ENCODE assay signal across 23 cellular contexts in genomic region chr7:47290466-47290865, GRCh38.
DNase-seq lines count a peak whose midpoint lies in the region; ATAC-seq and TF ChIP-seq lines count a peak whose summit lies in the region.
"Had no signal": no experiment of that assay in that cellular context is flagged by ENCODE, and none has a peak within 500 bp of the region (broad histone marks: within the 10 kb centered on the region; RNA-seq: fewer than 3 reads in every experiment).

No MANE protein-coding gene starts in this region.

- peaks cover 17 to 53% of the 10 kb centered on the region in 2 experiments for H3K79me1 ChIP-seq in IMR-90 (ENCODE audit: low read depth in 1 of 2, low read length in 2 of 2)

- in situ Hi-C loops in IMR-90 (cut with MboI; ENCODE audit: low sequenced_read_pairs) (no loop called here), gastrocnemius medialis (cut with MboI; ENCODE audit: low sequenced_read_pairs in 4 of 4) (no loop called here), GM23248 (cut with MboI) (no loop called here)

- H3K14ac ChIP-seq in IMR-90 (replicated peaks; ENCODE audit: low read depth, low read length) = peak overlapping the region; percentile 40; the same call in 1 of the 2 replicates

- POLR2A ChIA-PET in IMR-90 (lab: Charles Lee; ENCODE audit: unreplicated experiment) = no interaction called here

- H3F3A ChIP-seq in GM23248 (ENCODE audit: insufficient read depth) = peaks cover 60% of the 10 kb centered on the region

- no peak overlapping the region for H2BK5ac ChIP-seq in IMR-90 (ENCODE audit: low read depth, low read length, poor library complexity, severe bottlenecking)

- H3K23ac ChIP-seq in IMR-90 (ENCODE audit: low read depth, low read length) = peak overlapping the region; percentile 60

- H3K56ac ChIP-seq in IMR-90 (ENCODE audit: extremely low read depth, insufficient read depth, low read length) = no peak overlapping the region

- H3K4me3 Mint-ChIP-seq in Calu3 (ENCODE audit: low read depth, unreplicated experiment) (no peak overlapping the region), chondrocyte (ENCODE audit: unreplicated experiment) (no peak overlapping the region)
- H3K4me3 Mint-ChIP-seq: activated CD8-positive, alpha-beta T cell treated with anti-CD3 and anti-CD28 coated beads for 36 hours; CD8-positive, alpha-beta T cell; natural killer cell treated with Interleukin-12 subunit alpha and Interleukin-12 subunit beta and Interleukin-15 and Interleukin-18, amount 100 ng/mL, for 72 hours had no signal

- H3K79me2 ChIP-seq in GM23248 (ENCODE audit: insufficient read depth) = no peaks in the 10 kb centered on the region

- H2BK15ac ChIP-seq in IMR-90 (ENCODE audit: low read depth, low read length) = peak overlapping the region; percentile 89; the same call in 2 of the 3 replicates

- H2BK20ac ChIP-seq in IMR-90 (ENCODE audit: low read depth, low read length) = peak overlapping the region; percentile 95; the same call in 1 of the 2 replicates

- intact Hi-C loops in Calu3 (cut with micrococcal nuclease; ENCODE audit: unreplicated experiment) = no loop called here
- intact Hi-C loops in IMR-90 (cut with micrococcal nuclease) = no loop called here
- intact Hi-C loops in gastrocnemius medialis (cut with DNase I; ENCODE audit: low total_unique reads) = no loop called here

- H3K27me3 Mint-ChIP-seq in Calu3 (ENCODE audit: unreplicated experiment) = no peaks in the 10 kb centered on the region
- H3K27me3 Mint-ChIP-seq in chondrocyte (ENCODE audit: low read depth) = no peaks in the 10 kb centered on the region
- H3K27me3 Mint-ChIP-seq: activated CD8-positive, alpha-beta T cell treated with anti-CD3 and anti-CD28 coated beads for 36 hours had no signal

- H4K20me1 ChIP-seq in IMR-90 (ENCODE audit: insufficient read depth, low read length) = peaks cover 14% of the 10 kb centered on the region
- H4K20me1 ChIP-seq in GM23248 (ENCODE audit: insufficient read depth) = no peaks in the 10 kb centered on the region

- TF ChIP-seq CTCF in Calu3 (IDR thresholded peaks at IDR 0.05; ENCODE audit: unreplicated experiment) = no peak
- no peak for TF ChIP-seq CTCF in IMR-90 (conservative IDR thresholded peaks at IDR 0.05; ENCODE audit: low read depth, low read length)
- TF ChIP-seq CTCF in chondrocyte (IDR thresholded peaks at IDR 0.05) = no peak
- no peak for TF ChIP-seq CTCF in gastrocnemius medialis (IDR thresholded peaks at IDR 0.05 in 4 of 5, conservative IDR thresholded peaks at IDR 0.05 in 1 of 5)

- H4K91ac ChIP-seq in IMR-90 (ENCODE audit: insufficient read depth, low read depth, low read length) = peak overlapping the region; percentile 16; the same call in 1 of the 2 replicates

- CTCF ChIA-PET in Calu3 (lab: Charles Lee) = interaction anchor here (0.8 to 1.9 kb wide), 2 partner anchors 24 to 53 kb away, joined by 3 to 15 read pairs; no protein-coding TSS in a partner anchor
- CTCF ChIA-PET in IMR-90 (lab: Yijun Ruan, JAX) = no interaction called here

- H3K9me3 Mint-ChIP-seq in Calu3 (ENCODE audit: low read depth, unreplicated experiment) = peaks cover 5% of the 10 kb centered on the region
- no peaks in the 10 kb centered on the region for H3K9me3 Mint-ChIP-seq in chondrocyte (ENCODE audit: low read depth)
- H3K9me3 Mint-ChIP-seq: CD8-positive, alpha-beta T cell; natural killer cell treated with Interleukin-12 subunit alpha and Interleukin-12 subunit beta and Interleukin-15 and Interleukin-18, amount 100 ng/mL, for 72 hours had no signal

- H3K36me3 Mint-ChIP-seq in Calu3 (ENCODE audit: insufficient read depth, unreplicated experiment) (peaks cover 48% of the 10 kb centered on the region), chondrocyte (ENCODE audit: low read depth) (peaks cover 64% of the 10 kb centered on the region)
- H3K36me3 Mint-ChIP-seq: CD8-positive, alpha-beta T cell; natural killer cell treated with Interleukin-12 subunit alpha and Interleukin-12 subunit beta and Interleukin-15 and Interleukin-18, amount 100 ng/mL, for 72 hours had no signal

- no peak overlapping the region; a peak in 1 of 4 replicates for H4K8ac ChIP-seq in IMR-90 (ENCODE audit: low read depth in 2 of 2, low read length in 2 of 2)

- H3K27me3 ChIP-seq in IMR-90 (ENCODE audit: control insufficient read depth, insufficient read depth, low read length) (no peaks in the 10 kb centered on the region), gastrocnemius medialis (no peaks in the 10 kb centered on the region), GM23248 (replicated peaks; ENCODE audit: insufficient read depth) (no peaks in the 10 kb centered on the region)
- H3K27me3 ChIP-seq: esophagus muscularis mucosa, ovary, stomach had no signal

- H3K4me2 ChIP-seq in IMR-90 (ENCODE audit: low read depth, low read length) = no peak overlapping the region
- H3K4me2 ChIP-seq in GM23248 (ENCODE audit: unreplicated experiment) = no peak overlapping the region

- no peak overlapping the region for H2AK9ac ChIP-seq in IMR-90 (replicated peaks; ENCODE audit: low read depth, low read length, poor library complexity)

- H3K4me1 Mint-ChIP-seq in Calu3 (ENCODE audit: low read depth, unreplicated experiment) = peaks cover 32% of the 10 kb centered on the region
- peaks cover 77% of the 10 kb centered on the region for H3K4me1 Mint-ChIP-seq in chondrocyte (ENCODE audit: low read depth)

- H3K18ac ChIP-seq in IMR-90 (ENCODE audit: low read depth, low read length) = no peak overlapping the region; the same call in 1 of the 2 replicates

- H3K9me3 ChIP-seq in IMR-90 (ENCODE audit: control insufficient read depth, insufficient read depth, low read length) (no peaks in the 10 kb centered on the region), gastrocnemius medialis (no peaks in the 10 kb centered on the region), GM23248 (ENCODE audit: low read depth) (no peaks in the 10 kb centered on the region)
- H3K9me3 ChIP-seq: esophagus muscularis mucosa, ovary, stomach had no signal

- DNase-seq in Calu3 (no peak), IMR-90 (no peak), chondrocyte (ENCODE audit: low spot score) (no peak), gastrocnemius medialis (no peak), GM23248 (no peak), T-helper 9 cell (no peak)
- no peak for DNase-seq in stimulated activated CD4-positive, alpha-beta T cell treated with anti-CD3 and anti-CD28 coated beads, Interleukin-4, amount 100 ng/mL, for 4 hours
- DNase-seq: activated CD8-positive, alpha-beta T cell treated with anti-CD3 and anti-CD28 coated beads for 36 hours; activated T-cell treated with anti-CD3 and anti-CD28 coated beads for 4 hours; CD8-positive, alpha-beta T cell; effector CD4-positive, alpha-beta T cell; GDM1; hypothalamus; left ventricle myocardium superior; OCI-M1; ovary; SHP77; stimulated activated CD4-positive, alpha-beta T cell treated with anti-CD3 and anti-CD28 coated beads, Interleukin-12 subunit alpha, Interleukin-12 subunit beta, amount 100 ng/mL, for 4 hours; stomach; trophoblast cell had no signal

- H3K4me1 ChIP-seq in IMR-90 (ENCODE audit: control insufficient read depth, insufficient read depth, low read length) (peaks cover 23% of the 10 kb centered on the region), gastrocnemius medialis (peaks cover 39 to 51% of the 10 kb centered on the region in 2 donors), GM23248 (ENCODE audit: insufficient read depth) (peaks cover 60% of the 10 kb centered on the region)

- H3K4ac ChIP-seq in IMR-90 (ENCODE audit: low read depth, low read length) = peak overlapping the region; percentile 34; the same call in 1 of the 2 replicates

- H3K27ac ChIP-seq in IMR-90 (ENCODE audit: insufficient read depth, low read length) = no peak overlapping the region
- peak overlapping the region; percentile 66 to 87 (median 80) for H3K27ac ChIP-seq in gastrocnemius medialis
- no peak overlapping the region for H3K27ac ChIP-seq in GM23248
- H3K27ac ChIP-seq: esophagus muscularis mucosa, ovary, stomach had no signal

- H2AFZ ChIP-seq in IMR-90 (replicated peaks; ENCODE audit: low read length, poor library complexity) (no peak overlapping the region), GM23248 (no peak overlapping the region)

- no peak for TF ChIP-seq RAD21 in IMR-90 (IDR thresholded peaks at IDR 0.05; ENCODE audit: low read length)

- no peak overlapping the region for H4K5ac ChIP-seq in IMR-90 (ENCODE audit: low read depth, low read length)

- H2AK5ac ChIP-seq in IMR-90 (ENCODE audit: low read depth, low read length) = peak overlapping the region; percentile 74; the same call in 1 of the 2 replicates

- peak overlapping the region; percentile 40 for H2BK120ac ChIP-seq in IMR-90 (ENCODE audit: low read depth, low read length)

- WGBS in IMR-90 (ENCODE audit: extremely low coverage in 2 of 2, insufficient read length in 1 of 2), 2 experiments = no CpG with 5 or more reads among the region's 3 CpGs
- WGBS in GM23248 (ENCODE audit: low coverage in 1 of 2, low lambda C conversion rate in 2 of 2, missing lambda C conversion rate in 2 of 2), 2 experiments = 92 to 95% methylated on average over 3 of the region's 3 CpGs

- H3K9me1 ChIP-seq in IMR-90 (ENCODE audit: insufficient read depth, low read length) = peaks cover 27% of the 10 kb centered on the region

- TF ChIP-seq POLR2A in IMR-90 (IDR thresholded peaks at IDR 0.05; ENCODE audit: low read depth, low read length) = no peak
- no peak for TF ChIP-seq POLR2A in gastrocnemius medialis (IDR thresholded peaks at IDR 0.05)

- no peaks in the 10 kb centered on the region for H3K9me2 ChIP-seq in GM23248 (ENCODE audit: insufficient read depth)

- no TSS peak for BruUV-seq in Calu3 (replicated peaks; lab: Mats Ljungman, UMichigan)
- no TSS peak for BruUV-seq in IMR-90 (replicated peaks; lab: Mats Ljungman, UMichigan)

- H3K27ac Mint-ChIP-seq in Calu3 (ENCODE audit: unreplicated experiment) = peak overlapping the region; percentile 85
- H3K27ac Mint-ChIP-seq in chondrocyte (ENCODE audit: unreplicated experiment) = peak overlapping the region; percentile 98
- H3K27ac Mint-ChIP-seq: activated CD8-positive, alpha-beta T cell treated with anti-CD3 and anti-CD28 coated beads for 36 hours; CD8-positive, alpha-beta T cell; natural killer cell treated with Interleukin-12 subunit alpha and Interleukin-12 subunit beta and Interleukin-15 and Interleukin-18, amount 100 ng/mL, for 72 hours had no signal

- H3K4me3 ChIP-seq in IMR-90 (ENCODE audit: insufficient read depth, low read depth, low read length) = no peak overlapping the region
- H3K4me3 ChIP-seq in gastrocnemius medialis = no peak overlapping the region
- H3K4me3 ChIP-seq in GM23248 = no peak overlapping the region
- H3K4me3 ChIP-seq: esophagus muscularis mucosa, ovary, stomach had no signal

- peaks cover 44% of the 10 kb centered on the region for H3K36me3 ChIP-seq in IMR-90 (ENCODE audit: control insufficient read depth, insufficient read depth, low read length)
- peaks cover 0 to 16% of the 10 kb centered on the region in 2 donors for H3K36me3 ChIP-seq in gastrocnemius medialis
- peaks cover 23% of the 10 kb centered on the region; the same call in 1 of the 2 replicates for H3K36me3 ChIP-seq in GM23248 (ENCODE audit: low read depth)
- H3K36me3 ChIP-seq: ovary had no signal

- no peak for ATAC-seq in IMR-90 (ENCODE audit: low read depth)
- no peak for ATAC-seq in gastrocnemius medialis
- no peak for ATAC-seq in HG02642 (IDR thresholded peaks at IDR 0.05; ENCODE audit: poor library complexity, unreplicated experiment)
- ATAC-seq: CD8-positive, alpha-beta T cell; left ventricle myocardium superior had no signal

- dilution Hi-C loops in IMR-90 (cut with HindIII; ENCODE audit: low sequenced_read_pairs, unreplicated experiment) = no loop called here

- H3K9ac ChIP-seq in IMR-90 (ENCODE audit: low read depth, low read length) (no peak overlapping the region), GM23248 (no peak overlapping the region)

Comparison
In these comparisons a context has a peak if more than half of its experiments do, and no peak if none do; other contexts are left out.
1. H3K27ac ChIP-seq: peak in gastrocnemius medialis (4 of 4); none in IMR-90 (single experiment) and GM23248 (single experiment).